7 cellular contexts compared by ENCODE assay signal in genomic region chr4:37889849-37890500, GRCh38. TPM values are rescaled to one million over a fixed set of nuclear protein-coding genes. Genes with fewer than 3 reads are reported as not detected.
A peak's percentile ranks its signal among the peaks of the same experiment; 100 is the strongest.
DNase-seq lines count a peak whose midpoint lies in the region; ATAC-seq and TF ChIP-seq lines count a peak whose summit lies in the region.

No MANE protein-coding gene starts in this region.

- H3K4me1 ChIP-seq in iPS-18a (ENCODE audit: control insufficient read depth, low read depth, low read length) (no peaks in the 10 kb centered on the region), gastrocnemius medialis (peaks cover 18 to 20% of the 10 kb centered on the region in 2 donors)

- TF ChIP-seq POLR2A in gastrocnemius medialis (IDR thresholded peaks at IDR 0.05): no peak

- H3K27me3 ChIP-seq in HL-60 (ENCODE audit: insufficient read depth, poor library complexity, severe bottlenecking): no peaks in the 10 kb centered on the region
- H3K27me3 ChIP-seq in iPS-18a (ENCODE audit: control insufficient read depth, insufficient read depth, low read length): peaks cover 65% of the 10 kb centered on the region
- H3K27me3 ChIP-seq in gastrocnemius medialis: no peaks in the 10 kb centered on the region

- intact Hi-C loops in gastrocnemius medialis (cut with DNase I; ENCODE audit: low total_unique reads): loop anchor here (1.0 to 5.0 kb wide), 9 partner anchors 44 to 775 kb away; partner anchors contain the start of genes KLF3, PGM2 and RELL1

- peak; percentile 15 to 31 for ATAC-seq in gastrocnemius medialis
- no peak for ATAC-seq in GM18873 (IDR thresholded peaks at IDR 0.05; ENCODE audit: low FRiP score, unreplicated experiment)
- no peak for ATAC-seq in GM18511 (IDR thresholded peaks at IDR 0.05; ENCODE audit: unreplicated experiment)
- no peak for ATAC-seq in HG03571 (IDR thresholded peaks at IDR 0.05; ENCODE audit: unreplicated experiment)

- H3K27ac ChIP-seq in HL-60 (replicated peaks) (no peak overlapping the region), iPS-18a (ENCODE audit: low read length) (no peak overlapping the region), gastrocnemius medialis (peak overlapping the region; percentile 94 to 99 (median 96))

- TF ChIP-seq CTCF in HL-60 (IDR thresholded peaks at IDR 0.05; ENCODE audit: insufficient read depth, low read length) (no peak), gastrocnemius medialis (IDR thresholded peaks at IDR 0.05 in 4 of 5, conservative IDR thresholded peaks at IDR 0.05 in 1 of 5) (no peak)

- DNase-seq in HL-60 (ENCODE audit: low read depth in 1 of 2, low spot score in 1 of 2) (no peak), anterior cingulate cortex (lab: John Stamatoyannopoulos, UW) (peak in 52 of 58 donors; percentile 7 to 79 (median 44)), gastrocnemius medialis (peak in 1 of 2 donors; percentile 42)

- H3K4me3 ChIP-seq in HL-60 (replicated peaks; ENCODE audit: insufficient read depth, low read length) (peak overlapping the region; percentile 84), iPS-18a (ENCODE audit: low read length) (peak overlapping the region; percentile 66), gastrocnemius medialis (peak overlapping the region; percentile 85 to 95 (median 88))

- H3K36me3 ChIP-seq in iPS-18a (ENCODE audit: control insufficient read depth, low read depth, low read length) (no peaks in the 10 kb centered on the region), gastrocnemius medialis (no peaks in the 10 kb centered on the region)

- in situ Hi-C loops in gastrocnemius medialis (cut with MboI; ENCODE audit: low sequenced_read_pairs in 4 of 4): loop anchor here in 3 of 4 donors (5.0 to 10.0 kb wide), 4 partner anchors 85 to 285 kb away; no protein-coding TSS in a partner anchor

- H3K9ac ChIP-seq in iPS-18a (ENCODE audit: low read length): no peak overlapping the region

- H3K9me3 ChIP-seq in iPS-18a (ENCODE audit: control insufficient read depth, low read depth, low read length) (no peaks in the 10 kb centered on the region), gastrocnemius medialis (no peaks in the 10 kb centered on the region)

RNA-seq across cellular contexts. Expression of gene TBC1D1, which starts 0.9 kb away (rescaled TPM):
- total RNA-seq in gastrocnemius medialis: 100 to 1,000 TPM; 111 to 176 (median 142) TPM

Comparison
In these comparisons a context has a peak if more than half of its experiments do, and no peak if none do; other contexts are left out.
1. DNase-seq: peak in anterior cingulate cortex (52 of 58); none in HL-60 (0 of 2).
2. H3K27ac ChIP-seq: peak in gastrocnemius medialis (4 of 4); none in HL-60 (single experiment) and iPS-18a (single experiment).
3. ATAC-seq: peak in gastrocnemius medialis (2 of 2); none in GM18873 (single experiment), GM18511 (single experiment) and HG03571 (single experiment).
4. Peak in every context shown above with its lines, with median percentiles within 50 percentile points of each other: H3K4me3 ChIP-seq.